In genomic region chr5:164741376-164741775, GRCh38 we compare ENCODE assay signal across 18 cellular contexts.
DNase-seq lines count a peak whose midpoint lies in the region; ATAC-seq and TF ChIP-seq lines count a peak whose summit lies in the region.
"Had no signal": no experiment of that assay in that cellular context is flagged by ENCODE, and none has a peak within 500 bp of the region (broad histone marks: within the 10 kb centered on the region; RNA-seq: fewer than 3 reads in every experiment).

No MANE protein-coding gene starts in this region.

- no peak for DNase-seq in NCI-H345 (lab: John Stamatoyannopoulos, UW)
- no peak for DNase-seq in NCI-H2081 treated with DMSO at 0.1 percent for 48 hours (lab: John Stamatoyannopoulos, UW)
- no peak for DNase-seq in testis
- DNase-seq: ACHN; activated naive CD4-positive, alpha-beta T cell treated with anti-CD3 and anti-CD28 coated beads, Interleukin-2, amount 10 ng/mL, durations not matched to agents 7 days and 5 days; hippocampal formation; NCI-H1436 treated with DMSO at 0.1 percent for 48 hours; NCI-H524 treated with DMSO at 0.1 percent for 48 hours; stimulated activated CD4-positive, alpha-beta T cell treated with anti-CD3 and anti-CD28 coated beads, Interleukin-2, amount 100 ng/mL, for 24 hours; tibial artery; WERI-Rb-1 had no signal

- no peak for TF ChIP-seq POLR2A in testis (IDR thresholded peaks at IDR 0.05)

- intact Hi-C loops in testis (cut with DNase I; ENCODE audit: low total_unique reads) = no loop called here

- H3K4me1 ChIP-seq in BLaER1 (peaks cover 18% of the 10 kb centered on the region), testis (no peaks in the 10 kb centered on the region)
- H3K4me1 ChIP-seq: tibial artery had no signal

- no peaks in the 10 kb centered on the region for H3K27me3 ChIP-seq in BLaER1
- H3K27me3 ChIP-seq in testis = no peaks in the 10 kb centered on the region
- H3K27me3 ChIP-seq: tibial artery had no signal

- no peaks in the 10 kb centered on the region for H4K20me1 ChIP-seq in BLaER1

- peak; percentile 29 for ATAC-seq in GM19025 (IDR thresholded peaks at IDR 0.05; ENCODE audit: low read depth, unreplicated experiment)
- ATAC-seq in HG02571 (IDR thresholded peaks at IDR 0.05; ENCODE audit: unreplicated experiment) = peak; percentile 39
- peak; percentile 35 for ATAC-seq in HG03460 (IDR thresholded peaks at IDR 0.05; ENCODE audit: unreplicated experiment)
- ATAC-seq in GM18520 (IDR thresholded peaks at IDR 0.05; ENCODE audit: unreplicated experiment) = no peak
- ATAC-seq: Panc1, sciatic nerve had no signal

- H3K36me3 ChIP-seq in BLaER1 (no peaks in the 10 kb centered on the region), testis (ENCODE audit: low read depth, missing control alignments) (no peaks in the 10 kb centered on the region)
- H3K36me3 ChIP-seq: tibial artery, WERI-Rb-1 had no signal

- WGBS in testis, 2 donors = 90% methylated on average over 3 of the region's 3 CpGs

- TF ChIP-seq CTCF in testis (IDR thresholded peaks at IDR 0.05) = no peak

- H3K27ac ChIP-seq in BLaER1 (no peak overlapping the region), testis (no peak overlapping the region)
- H3K27ac ChIP-seq: tibial artery, WERI-Rb-1 had no signal

- H3K9me3 ChIP-seq in BLaER1 (no peaks in the 10 kb centered on the region), testis (no peaks in the 10 kb centered on the region)
- H3K9me3 ChIP-seq: tibial artery had no signal

- no peak overlapping the region for H3K9ac ChIP-seq in BLaER1

- H3K4me3 ChIP-seq in BLaER1 (no peak overlapping the region), testis (no peak overlapping the region)
- H3K4me3 ChIP-seq: tibial artery had no signal

- H3K4me2 ChIP-seq in BLaER1 = peak overlapping the region; percentile 49; the same call in 1 of the 2 replicates
